In the genomic region with DNA sequence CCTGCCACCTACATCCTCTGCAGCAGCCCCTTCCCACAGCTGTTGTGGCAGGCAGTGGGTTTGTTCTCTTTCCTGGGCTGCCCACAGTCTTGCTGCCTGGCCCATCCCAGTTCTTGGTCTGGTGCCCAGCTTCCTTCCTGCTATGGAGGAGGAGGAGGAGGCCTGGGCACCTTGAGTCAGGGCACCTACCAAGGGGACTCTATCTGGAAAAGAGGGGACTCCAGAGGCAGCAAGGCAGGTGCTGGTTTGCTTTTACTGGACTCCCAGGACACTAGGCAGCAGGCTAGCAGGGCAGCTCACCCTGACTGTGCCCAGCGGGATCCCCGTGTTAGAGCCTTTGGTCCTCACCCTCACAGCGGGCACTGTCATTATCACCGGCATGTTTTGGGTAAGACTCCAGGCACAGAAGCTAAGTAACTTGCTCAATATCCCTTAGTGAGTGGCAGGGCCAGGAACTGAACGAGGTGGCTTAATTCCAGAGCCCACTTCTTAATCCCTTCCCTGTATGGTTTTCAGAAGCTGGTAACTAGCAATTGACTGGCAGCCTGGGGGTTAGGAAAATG, we compare ENCODE assay signal across 8 cellular contexts.
A peak's percentile ranks its signal among the peaks of the same experiment; 100 is the strongest.
DNase-seq lines count a peak whose midpoint lies in the region; ATAC-seq, FAIRE-seq and TF ChIP-seq lines count a peak whose summit lies in the region.

No MANE protein-coding gene starts in this region.

- H3K27ac ChIP-seq in kidney (ENCODE audit: low read depth in 2 of 2, low read length in 2 of 2) (peak overlapping the region; percentile 19 to 33), thoracic aorta (peak overlapping the region; percentile 89 to 98)

- H3K9me3 Mint-ChIP-seq in activated CD4-positive, alpha-beta T cell treated with anti-CD3 and anti-CD28 coated beads, Interleukin-2, amount 10 ng/mL, durations not matched to agents 24 days and 14 days: no peaks in the 10 kb centered on the region
- no peaks in the 10 kb centered on the region for H3K9me3 Mint-ChIP-seq in activated naive CD8-positive, alpha-beta T cell (ENCODE audit: low read depth)

- H3K4me3 ChIP-seq in kidney (ENCODE audit: low read length in 2 of 2) (no peak overlapping the region), thoracic aorta (no peak overlapping the region)

- peaks cover 53% of the 10 kb centered on the region for H3K4me1 Mint-ChIP-seq in activated CD4-positive, alpha-beta T cell treated with anti-CD3 and anti-CD28 coated beads, Interleukin-2, amount 10 ng/mL, durations not matched to agents 24 days and 14 days
- H3K4me1 Mint-ChIP-seq in activated naive CD8-positive, alpha-beta T cell (ENCODE audit: low read depth): peaks cover 64% of the 10 kb centered on the region

- no peaks in the 10 kb centered on the region for H3K27me3 ChIP-seq in thoracic aorta (replicated peaks; ENCODE audit: insufficient read depth)

- peak overlapping the region; percentile 81 for H3K4me3 Mint-ChIP-seq in activated CD4-positive, alpha-beta T cell treated with anti-CD3 and anti-CD28 coated beads, Interleukin-2, amount 10 ng/mL, durations not matched to agents 24 days and 14 days
- peak overlapping the region; percentile 83 for H3K4me3 Mint-ChIP-seq in activated naive CD8-positive, alpha-beta T cell

- H3K36me3 ChIP-seq in kidney (ENCODE audit: control insufficient read depth in 1 of 2, insufficient read depth in 2 of 2, low read length in 2 of 2) (no peaks in the 10 kb centered on the region), thoracic aorta (no peaks in the 10 kb centered on the region)

- FAIRE-seq in kidney (lab: Jason Lieb, UNC): no peak

- TF ChIP-seq CTCF in kidney (IDR thresholded peaks at IDR 0.05; ENCODE audit: borderline replicate concordance, extremely low read depth, insufficient read depth): no peak
- no peak for TF ChIP-seq CTCF in thoracic aorta (IDR thresholded peaks at IDR 0.05)

- H3K36me3 Mint-ChIP-seq in activated CD4-positive, alpha-beta T cell treated with anti-CD3 and anti-CD28 coated beads, Interleukin-2, amount 10 ng/mL, durations not matched to agents 24 days and 14 days (ENCODE audit: low read depth): peaks cover 15% of the 10 kb centered on the region
- H3K36me3 Mint-ChIP-seq in activated naive CD8-positive, alpha-beta T cell: peaks cover 8% of the 10 kb centered on the region

- H3K9me3 ChIP-seq in kidney (ENCODE audit: control insufficient read depth in 1 of 2, low read length in 2 of 2): no peaks in the 10 kb centered on the region
- no peaks in the 10 kb centered on the region for H3K9me3 ChIP-seq in thoracic aorta

- H3K4me1 ChIP-seq in kidney (ENCODE audit: control insufficient read depth in 1 of 2, insufficient read depth in 1 of 2, low read depth in 1 of 2, low read length in 2 of 2): peaks cover 12 to 13% of the 10 kb centered on the region in 2 donors
- peaks cover 51 to 67% of the 10 kb centered on the region in 2 donors for H3K4me1 ChIP-seq in thoracic aorta (ENCODE audit: control insufficient read depth in 1 of 2, low read depth in 2 of 2)

- DNase-seq in activated CD4-positive, alpha-beta T cell treated with anti-CD3 and anti-CD28 coated beads, Interleukin-2, amount 10 ng/mL, durations not matched to agents 24 days and 14 days: peak; percentile 72
- no peak for DNase-seq in activated CD4-positive, alpha-beta T cell treated with anti-CD3 and anti-CD28 coated beads, Interleukin-2, amount 50 U/mL, for 4 hours
- peak; percentile 82 for DNase-seq in kidney
- no peak for DNase-seq in thoracic aorta (ENCODE audit: low spot score)
- no peak for DNase-seq in NCI-H510A (lab: John Stamatoyannopoulos, UW)
- no peak for DNase-seq in stimulated activated CD4-positive, alpha-beta T cell treated with anti-CD3 and anti-CD28 coated beads, Interleukin-4, amount 100 ng/mL, for 24 hours

- H3K27me3 Mint-ChIP-seq in activated CD4-positive, alpha-beta T cell treated with anti-CD3 and anti-CD28 coated beads, Interleukin-2, amount 10 ng/mL, durations not matched to agents 24 days and 14 days: no peaks in the 10 kb centered on the region
- no peaks in the 10 kb centered on the region for H3K27me3 Mint-ChIP-seq in activated naive CD8-positive, alpha-beta T cell

- H3K27ac Mint-ChIP-seq in activated CD4-positive, alpha-beta T cell treated with anti-CD3 and anti-CD28 coated beads, Interleukin-2, amount 10 ng/mL, durations not matched to agents 24 days and 14 days: peak overlapping the region; percentile 56
- peak overlapping the region; percentile 73 for H3K27ac Mint-ChIP-seq in activated naive CD8-positive, alpha-beta T cell

- intact Hi-C loops in activated CD4-positive, alpha-beta T cell treated with anti-CD3 and anti-CD28 coated beads, Interleukin-2, amount 10 ng/mL, durations not matched to agents 24 days and 14 days (cut with micrococcal nuclease): loop anchor here (5.0 to 10.0 kb wide), 4 partner anchors 308 to 1145 kb away; a partner anchor contains a TSS
- intact Hi-C loops in kidney (cut with DNase I): no loop called here

- no peak for ATAC-seq in thoracic aorta (ENCODE audit: insufficient number of reproducible peaks, low FRiP score, low read depth)
- ATAC-seq in GM18858 (IDR thresholded peaks at IDR 0.05; ENCODE audit: unreplicated experiment): no peak

- H3K9ac ChIP-seq in kidney (ENCODE audit: low read length in 2 of 2): peak overlapping the region in 1 of 2 donors; percentile 15

Comparison
In these comparisons a context has a peak if more than half of its experiments do, and no peak if none do; other contexts are left out.
1. DNase-seq: peak in activated CD4-positive, alpha-beta T cell treated with anti-CD3 and anti-CD28 coated beads, Interleukin-2, amount 10 ng/mL, durations not matched to agents 24 days and 14 days (single experiment) and kidney (single experiment); none in activated CD4-positive, alpha-beta T cell treated with anti-CD3 and anti-CD28 coated beads, Interleukin-2, amount 50 U/mL, for 4 hours (0 of 2), thoracic aorta (single experiment), NCI-H510A (single experiment) and stimulated activated CD4-positive, alpha-beta T cell treated with anti-CD3 and anti-CD28 coated beads, Interleukin-4, amount 100 ng/mL, for 24 hours (single experiment).